In genomic region chr6:4778086-4778485, GRCh38 we compare ENCODE assay signal across 8 cellular contexts. TPM values are rescaled to one million over a fixed set of nuclear protein-coding genes. Genes with fewer than 3 reads are reported as not detected.
DNase-seq lines count a peak whose midpoint lies in the region; ATAC-seq and TF ChIP-seq lines count a peak whose summit lies in the region.

No MANE protein-coding gene starts in this region.

- H3K4me1 ChIP-seq in cardiac muscle cell (ENCODE audit: low read depth) (peaks cover 7% of the 10 kb centered on the region), upper lobe of right lung (peaks cover 30% of the 10 kb centered on the region), esophagus squamous epithelium (peaks cover 4 to 52% (median 16%) of the 10 kb centered on the region in 3 donors)

- no peaks in the 10 kb centered on the region for H3K9me3 ChIP-seq in cardiac muscle cell (ENCODE audit: low read depth)
- H3K9me3 ChIP-seq in upper lobe of right lung = no peaks in the 10 kb centered on the region
- H3K9me3 ChIP-seq in esophagus squamous epithelium = no peaks in the 10 kb centered on the region

- H3K27me3 Mint-ChIP-seq in T-cell = no peaks in the 10 kb centered on the region
- H3K27me3 Mint-ChIP-seq in glutamatergic neuron (ENCODE audit: unreplicated experiment) = peaks cover 14% of the 10 kb centered on the region

- peak overlapping the region; percentile 83 to 86 (median 85) for H3K4me3 Mint-ChIP-seq in T-cell
- peak overlapping the region; percentile 94 for H3K4me3 Mint-ChIP-seq in glutamatergic neuron (ENCODE audit: unreplicated experiment)

- TF ChIP-seq CTCF in cardiac muscle cell (IDR thresholded peaks at IDR 0.05; ENCODE audit: low read depth, low read length) (no peak), glutamatergic neuron (IDR thresholded peaks at IDR 0.05; ENCODE audit: partially characterized antibody, unreplicated experiment) (no peak), upper lobe of right lung (IDR thresholded peaks at IDR 0.05) (no peak), esophagus squamous epithelium (IDR thresholded peaks at IDR 0.05) (no peak)

- WGBS in esophagus squamous epithelium, 2 donors = 68 to 75% methylated on average over 1 of the region's 1 CpG

- CTCF ChIA-PET in T-cell (lab: Charles Lee) = interaction anchor here in 1 of 2 donors (0.8 kb wide), 1 partner anchor 12 kb away, joined by 3 read pairs; no protein-coding TSS in a partner anchor

- H3K4me1 Mint-ChIP-seq in T-cell = peaks cover 65 to 74% (median 67%) of the 10 kb centered on the region in 3 donors
- peaks cover 16% of the 10 kb centered on the region for H3K4me1 Mint-ChIP-seq in glutamatergic neuron (ENCODE audit: low read depth, unreplicated experiment)

- H3K27me3 ChIP-seq in cardiac muscle cell = no peaks in the 10 kb centered on the region
- H3K27me3 ChIP-seq in upper lobe of right lung = no peaks in the 10 kb centered on the region
- H3K27me3 ChIP-seq in esophagus squamous epithelium = no peaks in the 10 kb centered on the region

- H3K27ac Mint-ChIP-seq in T-cell (peak overlapping the region in 1 of 2 donors; percentile 9), glutamatergic neuron (ENCODE audit: unreplicated experiment) (peak overlapping the region; percentile 45)

- DNase-seq in cardiac muscle cell (ENCODE audit: low read depth in 1 of 2, low spot score in 1 of 2) (no peak), Right ventricle myocardium superior (no peak), T-cell (no peak), glutamatergic neuron (no peak), upper lobe of right lung (no peak), dedifferentiated amniotic fluid mesenchymal stem cell (ENCODE audit: extremely low spot score) (no peak), D341Med (ENCODE audit: low spot score) (no peak), esophagus squamous epithelium (lab: John Stamatoyannopoulos, UW) (no peak)

- H3K27ac ChIP-seq in cardiac muscle cell = no peak overlapping the region
- no peak overlapping the region for H3K27ac ChIP-seq in upper lobe of right lung
- H3K27ac ChIP-seq in esophagus squamous epithelium = no peak overlapping the region

- peak overlapping the region; percentile 96 for H3K4me3 ChIP-seq in cardiac muscle cell
- peak overlapping the region; percentile 67 for H3K4me3 ChIP-seq in upper lobe of right lung
- H3K4me3 ChIP-seq in esophagus squamous epithelium = peak overlapping the region in 1 of 4 donors; percentile 90

- intact Hi-C loops in Right ventricle myocardium superior (cut with DNase I) = loop anchor here (10.0 kb wide), 2 partner anchors 133 to 157 kb away; no protein-coding TSS in a partner anchor
- intact Hi-C loops in upper lobe of right lung (cut with DNase I) = no loop called here
- intact Hi-C loops in esophagus squamous epithelium (cut with DNase I) = loop anchor here (10.0 kb wide), 2 partner anchors 247 to 413 kb away; no protein-coding TSS in a partner anchor

- no peak for ATAC-seq in Right ventricle myocardium superior (ENCODE audit: poor library complexity)
- no peak for ATAC-seq in T-cell (replicated peaks in 1 of 4)
- no peak for ATAC-seq in upper lobe of right lung

- H3K36me3 ChIP-seq in cardiac muscle cell (no peaks in the 10 kb centered on the region), upper lobe of right lung (no peaks in the 10 kb centered on the region), esophagus squamous epithelium (no peaks in the 10 kb centered on the region)

- TF ChIP-seq POLR2A in esophagus squamous epithelium (IDR thresholded peaks at IDR 0.05) = no peak

- H3K9me3 Mint-ChIP-seq in T-cell (peaks cover 7 to 10% (median 9%) of the 10 kb centered on the region in 3 donors), glutamatergic neuron (ENCODE audit: unreplicated experiment) (peaks cover 15% of the 10 kb centered on the region)

- H3K36me3 Mint-ChIP-seq in T-cell = no peaks in the 10 kb centered on the region
- peaks cover 11% of the 10 kb centered on the region for H3K36me3 Mint-ChIP-seq in glutamatergic neuron (ENCODE audit: unreplicated experiment)

- POLR2A ChIA-PET in T-cell (lab: Charles Lee) = no interaction called here

RNA-seq across cellular contexts. Expression of gene CDYL, which starts 1.9 kb away (rescaled TPM):
- total RNA-seq in cardiac muscle cell (60.8 and 71.5 TPM in 2 replicates), Right ventricle myocardium superior (27.2 TPM), T-cell (10 to 100 TPM; 24.7 to 36.8 (median 30.2) TPM), glutamatergic neuron (ENCODE audit: unreplicated experiment) (63.3 TPM), upper lobe of right lung (40.8 TPM), esophagus squamous epithelium (10 to 100 TPM; 15.2 to 43.5 (median 19.6) TPM)
- 38.0 and 49.8 TPM in 2 replicates for polyA plus RNA-seq in cardiac muscle cell
